ENCODE assay signal across 38 cellular contexts in genomic region chr6:17088091-17088611, GRCh38. TPM values are rescaled to one million over a fixed set of nuclear protein-coding genes. Genes with fewer than 3 reads are reported as not detected.
"Had no signal": no experiment of that assay in that cellular context is flagged by ENCODE, and none has a peak within 500 bp of the region (broad histone marks: within the 10 kb centered on the region; RNA-seq: fewer than 3 reads in every experiment).

No MANE protein-coding gene starts in this region.

- H3K36me3 ChIP-seq: MG63 had no signal

- H3K4me3 ChIP-seq: MG63 had no signal

- DNase-seq: Karpas-422, Kasumi-1, MG63, MM.1S, MV-4-11, NCI-H1048, NCI-H1092, NCI-H1092 treated with DMSO at 0.1 percent for 48 hours, NCI-H1105, NCI-H1417, NCI-H1417 treated with DMSO at 0.1 percent for 48 hours, NCI-H1436, NCI-H1436 treated with DMSO at 0.1 percent for 48 hours, NCI-H146, NCI-H1694, NCI-H1694 treated with DMSO at 0.1 percent for 48 hours, NCI-H187, NCI-H187 treated with DMSO at 0.1 percent for 48 hours, NCI-H1930, NCI-H2029, NCI-H2029 treated with DMSO at 0.1 percent for 48 hours, NCI-H2081, NCI-H2081 treated with DMSO at 0.1 percent for 48 hours, NCI-H2107, NCI-H2171, NCI-H2171 treated with DMSO at 0.1 percent for 48 hours, NCI-H2227 treated with DMSO at 0.1 percent for 48 hours, NCI-H226, NCI-H345, NCI-H446, NCI-H446 treated with DMSO at 0.1 percent for 48 hours, NCI-H510A, NCI-H510A treated with DMSO at 0.1 percent for 48 hours, NCI-H524 had no signal

- H3K27me3 ChIP-seq: MG63 had no signal

- H3K9me3 ChIP-seq: MG63 had no signal

RNA-seq across cellular contexts. Expression of gene STMND1, which starts 13.7 kb away (rescaled TPM):
- total RNA-seq: LHCN-M2, M059J, MCF 10A, NCI-H460 had no signal
